Comparison of ENCODE assay signal across 29 cellular contexts in genomic region chr14:96151242-96151641, GRCh38. TPM values are rescaled to one million over a fixed set of nuclear protein-coding genes. Genes with fewer than 3 reads are reported as not detected.
"Had no signal": no experiment of that assay in that cellular context is flagged by ENCODE, and none has a peak within 500 bp of the region (broad histone marks: within the 10 kb centered on the region; RNA-seq: fewer than 3 reads in every experiment).

No MANE protein-coding gene starts in this region.

- H3K36me3 ChIP-seq: ascending aorta, cardiac muscle cell, esophagus squamous epithelium, heart right ventricle, lower lobe of right lung, neutrophil, pancreas, prostate gland, stomach, tibial artery had no signal

- H3K27me3 ChIP-seq: ascending aorta, cardiac muscle cell, esophagus squamous epithelium, stomach, tibial artery had no signal

- H3K9me3 ChIP-seq: ascending aorta, esophagus squamous epithelium, lower lobe of right lung, mucosa of descending colon, neutrophil, pancreas, prostate gland, stomach, tibial artery had no signal

- H3K27ac ChIP-seq: ascending aorta, cardiac muscle cell, epithelial cell of prostate, esophagus squamous epithelium, heart right ventricle, lower lobe of right lung, neutrophil, pancreas, prostate gland, stomach, tibial artery had no signal

- DNase-seq: activated CD4-positive, alpha-beta T cell treated with anti-CD3 and anti-CD28 coated beads, Interleukin-2, amount 50 U/mL, for 1 hour; activated CD8-positive, alpha-beta T cell treated with anti-CD3 and anti-CD28 coated beads, Interleukin-2, amount 10 ng/mL, durations not matched to agents 7 days and 5 days; activated gamma-delta T cell; activated naive CD4-positive, alpha-beta T cell treated with anti-CD3 and anti-CD28 coated beads, Interleukin-2, amount 10 ng/mL, durations not matched to agents 7 days and 5 days; activated naive CD8-positive, alpha-beta T cell treated with anti-CD3 and anti-CD28 coated beads, Interleukin-2, amount 10 ng/mL, durations not matched to agents 7 days and 5 days; activated T-cell treated with anti-CD3 and anti-CD28 coated beads, Interleukin-2, amount 50 U/mL, for 24 hours; effector CD4-positive, alpha-beta T cell; esophagus squamous epithelium; foreskin melanocyte; heart right ventricle; lower lobe of right lung; mesenchymal stem cell; mucosa of descending colon; stimulated activated CD4-positive, alpha-beta T cell treated with anti-CD3 and anti-CD28 coated beads, Interleukin-15, amount 100 ng/mL, for 24 hours; stimulated activated CD4-positive, alpha-beta T cell treated with anti-CD3 and anti-CD28 coated beads, Interleukin-2, amount 100 ng/mL, for 24 hours; stimulated activated naive B cell treated with anti-CD40 and anti-IgM and Interleukin-4, amounts not matched to agents 10 μg/mL and 1 μg/mL and 100 μg/mL, for 72 hours; stomach; T-helper 2 cell; tibial artery had no signal

- H3K4me3 ChIP-seq: ascending aorta, cardiac muscle cell, esophagus squamous epithelium, heart right ventricle, lower lobe of right lung, mucosa of descending colon, pancreas, prostate gland, smooth muscle cell, stomach, tibial artery had no signal

- H3K4me2 ChIP-seq: smooth muscle cell had no signal

- H3K4me1 ChIP-seq: pancreas, prostate gland had no signal

- ATAC-seq: activated CD8-positive, alpha-beta T cell treated with anti-CD3 and anti-CD28 coated beads, Interleukin-2, amount 10 ng/mL, durations not matched to agents 7 days and 5 days; heart right ventricle; lower lobe of right lung; mucosa of descending colon; natural killer cell treated with Interleukin-12 subunit alpha and Interleukin-12 subunit beta and Interleukin-15 and Interleukin-18, amount 100 ng/mL, for 72 hours; pancreas; SK-N-SH treated with all-trans-retinoic acid at 6 μM for 48 hours; stimulated activated naive B cell treated with anti-CD40 and anti-IgM and Interleukin-4, amounts not matched to agents 10 μg/mL and 1 μg/mL and 100 μg/mL, for 72 hours; WTC11 had no signal

RNA-seq across cellular contexts. Expression of gene BDKRB2, which starts 53.4 kb away (rescaled TPM):
- total RNA-seq: activated CD8-positive, alpha-beta T cell treated with anti-CD3 and anti-CD28 coated beads, Interleukin-2, amount 10 ng/mL, durations not matched to agents 7 days and 5 days; activated naive CD8-positive, alpha-beta T cell treated with anti-CD3 and anti-CD28 coated beads, Interleukin-2, amount 10 ng/mL, durations not matched to agents 7 days and 5 days; natural killer cell treated with Interleukin-12 subunit alpha and Interleukin-12 subunit beta and Interleukin-15 and Interleukin-18, amount 100 ng/mL, for 72 hours had no signal
- polyA plus RNA-seq: cardiac muscle cell had no signal
